ENCODE assay signal across 1 cellular context in genomic region chr3:52507359-52507758, GRCh38.
TF ChIP-seq lines count a peak whose summit lies in the region.

No MANE protein-coding gene starts in this region.

TF ChIP-seq in H1, 55 proteins besides CTCF, POLR2A, EP300 and RAD21:
- TF ChIP-seq CEBPB (IDR thresholded peaks at IDR 0.05; ENCODE audit: low read depth, low read length) = no peak
- TF ChIP-seq NRF1 (IDR thresholded peaks at IDR 0.05; ENCODE audit: low read depth, low read length) = no peak
- TF ChIP-seq PHF8 (conservative IDR thresholded peaks at IDR 0.05; ENCODE audit: low read depth, low read length) = no peak
TF ChIP-seq in H1: peak in this region for 0.
